ENCODE assay signal across 22 cellular contexts in genomic region chr20:366719-367485, GRCh38. TPM values are rescaled to one million over a fixed set of nuclear protein-coding genes. Genes with fewer than 3 reads are reported as not detected.
A peak's percentile ranks its signal among the peaks of the same experiment; 100 is the strongest.
DNase-seq lines count a peak whose midpoint lies in the region; ATAC-seq and TF ChIP-seq lines count a peak whose summit lies in the region.
"Had no signal": no experiment of that assay in that cellular context is flagged by ENCODE, and none has a peak within 500 bp of the region (broad histone marks: within the 10 kb centered on the region; RNA-seq: fewer than 3 reads in every experiment).

No MANE protein-coding gene starts in this region.

- H3K27ac ChIP-seq in KOPT-K1 (ENCODE audit: low read depth, low read length, poor library complexity, severe bottlenecking) (peak overlapping the region; percentile 26), esophagus squamous epithelium (peak overlapping the region in 3 of 4 donors; percentile 23 to 68 (median 49))
- H3K27ac ChIP-seq: brain microvascular endothelial cell, colonic mucosa, Peyer's patch, vagina had no signal

- TF ChIP-seq POLR2A in esophagus squamous epithelium (IDR thresholded peaks at IDR 0.05), result no peak

- no peaks in the 10 kb centered on the region for H3K9me3 Mint-ChIP-seq in activated naive CD4-positive, alpha-beta T cell treated with anti-CD3 and anti-CD28 coated beads, Interleukin-2, amount 10 ng/mL, durations not matched to agents 7 days and 5 days
- no peaks in the 10 kb centered on the region for H3K9me3 Mint-ChIP-seq in activated naive CD4-positive, alpha-beta T cell treated with anti-CD3 and anti-CD28 coated beads for 36 hours
- H3K9me3 Mint-ChIP-seq in stimulated activated effector memory CD8-positive, alpha-beta T cell treated with anti-CD3 and anti-CD28 coated beads, Interleukin-12 subunit alpha, Interleukin-12 subunit beta, amount 100 ng/mL, for 72 hours, result no peaks in the 10 kb centered on the region
- no peaks in the 10 kb centered on the region for H3K9me3 Mint-ChIP-seq in osteocyte (ENCODE audit: unreplicated experiment)
- H3K9me3 Mint-ChIP-seq: activated naive CD8-positive, alpha-beta T cell treated with anti-CD3 and anti-CD28 coated beads for 36 hours; CD4-positive, alpha-beta memory T cell; naive B cell had no signal

- no peaks in the 10 kb centered on the region for H3K36me3 Mint-ChIP-seq in activated naive CD4-positive, alpha-beta T cell treated with anti-CD3 and anti-CD28 coated beads, Interleukin-2, amount 10 ng/mL, durations not matched to agents 7 days and 5 days
- no peaks in the 10 kb centered on the region for H3K36me3 Mint-ChIP-seq in activated naive CD4-positive, alpha-beta T cell treated with anti-CD3 and anti-CD28 coated beads for 36 hours (ENCODE audit: low read depth)
- no peaks in the 10 kb centered on the region for H3K36me3 Mint-ChIP-seq in stimulated activated effector memory CD8-positive, alpha-beta T cell treated with anti-CD3 and anti-CD28 coated beads, Interleukin-12 subunit alpha, Interleukin-12 subunit beta, amount 100 ng/mL, for 72 hours
- H3K36me3 Mint-ChIP-seq in osteocyte (ENCODE audit: unreplicated experiment), result no peaks in the 10 kb centered on the region
- H3K36me3 Mint-ChIP-seq: activated naive CD8-positive, alpha-beta T cell treated with anti-CD3 and anti-CD28 coated beads for 36 hours; CD4-positive, alpha-beta memory T cell; naive B cell had no signal

- POLR2A ChIA-PET in HEK293T (lab: Yijun Ruan, JAX), result no interaction called here

- CTCF ChIA-PET in activated naive CD4-positive, alpha-beta T cell treated with anti-CD3 and anti-CD28 coated beads, Interleukin-2, amount 10 ng/mL, durations not matched to agents 7 days and 5 days (lab: Charles Lee), result interaction anchor here (0.8 to 1.9 kb wide), 5 partner anchors 13 to 279 kb away, joined by 3 to 11 read pairs (median 3); no protein-coding TSS in a partner anchor
- CTCF ChIA-PET in activated naive CD4-positive, alpha-beta T cell treated with anti-CD3 and anti-CD28 coated beads for 36 hours (lab: Charles Lee), result interaction anchor here (1.9 kb wide), 1 partner anchor 13 kb away, joined by 6 read pairs; no protein-coding TSS in a partner anchor
- CTCF ChIA-PET in HEK293T (lab: Yijun Ruan, JAX), result interaction anchor here (1.3 kb wide), 1 partner anchor 8 kb away, joined by 4 read pairs; no protein-coding TSS in a partner anchor

- DNase-seq in activated naive CD4-positive, alpha-beta T cell treated with anti-CD3 and anti-CD28 coated beads, Interleukin-2, amount 10 ng/mL, durations not matched to agents 7 days and 5 days, result no peak
- DNase-seq in activated naive CD4-positive, alpha-beta T cell treated with anti-CD3 and anti-CD28 coated beads for 36 hours, result no peak
- no peak for DNase-seq in esophagus squamous epithelium (lab: John Stamatoyannopoulos, UW)
- DNase-seq in stimulated activated effector memory CD8-positive, alpha-beta T cell treated with anti-CD3 and anti-CD28 coated beads, Interleukin-12 subunit alpha, Interleukin-12 subunit beta, amount 100 ng/mL, for 72 hours (ENCODE audit: low spot score in 2 of 2), result no peak
- DNase-seq in osteocyte (ENCODE audit: extremely low spot score, unreplicated experiment), result no peak
- DNase-seq in HEK293T (ENCODE audit: extremely low spot score), result no peak
- no peak for DNase-seq in NOMO-1 (lab: John Stamatoyannopoulos, UW; ENCODE audit: unreplicated experiment in 2 of 2)
- DNase-seq: activated CD4-positive, alpha-beta T cell treated with anti-CD3 and anti-CD28 coated beads, Interleukin-2, amount 50 U/mL, for 4 hours; activated naive CD8-positive, alpha-beta T cell treated with anti-CD3 and anti-CD28 coated beads for 36 hours; brain microvascular endothelial cell; colonic mucosa; DMS79; hippocampal formation; naive B cell; NCI-H187; Peyer's patch; SK-N-SH; stimulated activated CD4-positive, alpha-beta T cell treated with anti-CD3 and anti-CD28 coated beads, Interleukin-1b, Interleukin-23, amount 100 ng/mL, for 48 hours had no signal

- 65 to 75% methylated on average over 8 to 12 of the region's 13 CpGs for WGBS in esophagus squamous epithelium, 2 donors

- H3K27me3 Mint-ChIP-seq in activated naive CD4-positive, alpha-beta T cell treated with anti-CD3 and anti-CD28 coated beads, Interleukin-2, amount 10 ng/mL, durations not matched to agents 7 days and 5 days, result no peaks in the 10 kb centered on the region
- no peaks in the 10 kb centered on the region for H3K27me3 Mint-ChIP-seq in activated naive CD4-positive, alpha-beta T cell treated with anti-CD3 and anti-CD28 coated beads for 36 hours (ENCODE audit: low read depth)
- H3K27me3 Mint-ChIP-seq in osteocyte (ENCODE audit: unreplicated experiment), result no peaks in the 10 kb centered on the region
- H3K27me3 Mint-ChIP-seq: activated naive CD8-positive, alpha-beta T cell treated with anti-CD3 and anti-CD28 coated beads for 36 hours; CD4-positive, alpha-beta memory T cell had no signal

- no peaks in the 10 kb centered on the region for H3K27me3 ChIP-seq in esophagus squamous epithelium
- H3K27me3 ChIP-seq: brain microvascular endothelial cell, colonic mucosa, Peyer's patch, vagina had no signal

- no peaks in the 10 kb centered on the region for H3K36me3 ChIP-seq in KOPT-K1 (ENCODE audit: insufficient read depth, low read length)
- H3K36me3 ChIP-seq in esophagus squamous epithelium, result no peaks in the 10 kb centered on the region
- H3K36me3 ChIP-seq: brain microvascular endothelial cell, colonic mucosa, HAP-1, Peyer's patch, vagina had no signal

- peaks cover 56% of the 10 kb centered on the region for H3K4me1 Mint-ChIP-seq in activated naive CD4-positive, alpha-beta T cell treated with anti-CD3 and anti-CD28 coated beads, Interleukin-2, amount 10 ng/mL, durations not matched to agents 7 days and 5 days
- H3K4me1 Mint-ChIP-seq in activated naive CD4-positive, alpha-beta T cell treated with anti-CD3 and anti-CD28 coated beads for 36 hours (ENCODE audit: low read depth), result peaks cover 42% of the 10 kb centered on the region
- H3K4me1 Mint-ChIP-seq in stimulated activated effector memory CD8-positive, alpha-beta T cell treated with anti-CD3 and anti-CD28 coated beads, Interleukin-12 subunit alpha, Interleukin-12 subunit beta, amount 100 ng/mL, for 72 hours, result peaks cover 18% of the 10 kb centered on the region
- H3K4me1 Mint-ChIP-seq in osteocyte (ENCODE audit: unreplicated experiment), result peaks cover 14% of the 10 kb centered on the region

- no peak for TF ChIP-seq CTCF in esophagus squamous epithelium (IDR thresholded peaks at IDR 0.05)
- TF ChIP-seq CTCF in osteocyte (IDR thresholded peaks at IDR 0.05), result no peak

- H3K4me1 ChIP-seq in esophagus squamous epithelium, result peaks cover 6 to 67% (median 24%) of the 10 kb centered on the region in 3 donors

- peak overlapping the region; percentile 92 for H3K27ac Mint-ChIP-seq in activated naive CD4-positive, alpha-beta T cell treated with anti-CD3 and anti-CD28 coated beads, Interleukin-2, amount 10 ng/mL, durations not matched to agents 7 days and 5 days
- no peak overlapping the region for H3K27ac Mint-ChIP-seq in activated naive CD4-positive, alpha-beta T cell treated with anti-CD3 and anti-CD28 coated beads for 36 hours
- H3K27ac Mint-ChIP-seq in stimulated activated effector memory CD8-positive, alpha-beta T cell treated with anti-CD3 and anti-CD28 coated beads, Interleukin-12 subunit alpha, Interleukin-12 subunit beta, amount 100 ng/mL, for 72 hours, result peak overlapping the region; percentile 63
- no peak overlapping the region for H3K27ac Mint-ChIP-seq in osteocyte (ENCODE audit: unreplicated experiment)
- H3K27ac Mint-ChIP-seq: activated naive CD8-positive, alpha-beta T cell treated with anti-CD3 and anti-CD28 coated beads for 36 hours had no signal

- H3K9me3 ChIP-seq in KOPT-K1 (ENCODE audit: insufficient read depth, low read length, poor library complexity, severe bottlenecking) (no peaks in the 10 kb centered on the region), esophagus squamous epithelium (no peaks in the 10 kb centered on the region)
- H3K9me3 ChIP-seq: colonic mucosa, HAP-1, Peyer's patch, SK-N-SH, vagina had no signal

- ATAC-seq in stimulated activated effector memory CD8-positive, alpha-beta T cell treated with anti-CD3 and anti-CD28 coated beads, Interleukin-12 subunit alpha, Interleukin-12 subunit beta, amount 100 ng/mL, for 72 hours, result no peak

- intact Hi-C loops in activated naive CD4-positive, alpha-beta T cell treated with anti-CD3 and anti-CD28 coated beads for 36 hours (cut with micrococcal nuclease), result loop anchor here (2.0 kb wide), 1 partner anchor 14 kb away; the partner anchor contains the start of gene TRIB3
- intact Hi-C loops in esophagus squamous epithelium (cut with DNase I), result no loop called here

- peak overlapping the region; percentile 21 for H3K4me3 Mint-ChIP-seq in activated naive CD4-positive, alpha-beta T cell treated with anti-CD3 and anti-CD28 coated beads, Interleukin-2, amount 10 ng/mL, durations not matched to agents 7 days and 5 days
- H3K4me3 Mint-ChIP-seq in activated naive CD4-positive, alpha-beta T cell treated with anti-CD3 and anti-CD28 coated beads for 36 hours, result no peak overlapping the region
- no peak overlapping the region for H3K4me3 Mint-ChIP-seq in stimulated activated effector memory CD8-positive, alpha-beta T cell treated with anti-CD3 and anti-CD28 coated beads, Interleukin-12 subunit alpha, Interleukin-12 subunit beta, amount 100 ng/mL, for 72 hours
- no peak overlapping the region for H3K4me3 Mint-ChIP-seq in osteocyte (ENCODE audit: unreplicated experiment)
- H3K4me3 Mint-ChIP-seq: activated naive CD8-positive, alpha-beta T cell treated with anti-CD3 and anti-CD28 coated beads for 36 hours had no signal

- no peak overlapping the region for H3K4me3 ChIP-seq in esophagus squamous epithelium
- H3K4me3 ChIP-seq: colonic mucosa, HAP-1, Peyer's patch, vagina had no signal

TF ChIP-seq in HEK293T, 16 proteins besides CTCF, POLR2A, EP300 and RAD21:
- TF ChIP-seq SUZ12 (IDR thresholded peaks at IDR 0.05), result no peak

RNA-seq across cellular contexts. Expression of gene TRIB3, which starts 13.7 kb away (rescaled TPM):
- total RNA-seq in activated naive CD4-positive, alpha-beta T cell treated with anti-CD3 and anti-CD28 coated beads for 36 hours, result 10 to 100 TPM; 47.4 to 49.2 TPM
- total RNA-seq in esophagus squamous epithelium (10 to 100 TPM in 3 of 4 donors, 1 to 10 TPM in 1; 6.5 to 22.0 (median 11.9) TPM), osteocyte (49.1 and 62.6 TPM in 2 replicates)

RNA-seq across cellular contexts. Expression of gene NRSN2, which starts 20.0 kb away (rescaled TPM):
- total RNA-seq in activated naive CD4-positive, alpha-beta T cell treated with anti-CD3 and anti-CD28 coated beads for 36 hours, result 1 to 10 TPM; 3.9 to 4.2 TPM
- total RNA-seq in esophagus squamous epithelium (10 to 100 TPM in 1 of 4 donors, 1 to 10 TPM in 3; 3.7 to 13.8 (median 7.2) TPM), osteocyte (47.3 and 57.7 TPM in 2 replicates)

RNA-seq across cellular contexts. Expression of gene RBCK1, which starts 41.2 kb away (rescaled TPM):
- 100 to 1,000 TPM; 150 to 160 TPM for total RNA-seq in activated naive CD4-positive, alpha-beta T cell treated with anti-CD3 and anti-CD28 coated beads for 36 hours
- 10 to 100 TPM; 46.9 to 79.8 (median 63.2) TPM for total RNA-seq in esophagus squamous epithelium
- 103 and 119 TPM in 2 replicates for total RNA-seq in osteocyte

RNA-seq across cellular contexts. Expression of gene SOX12, which starts 41.5 kb away (rescaled TPM):
- total RNA-seq in activated naive CD4-positive, alpha-beta T cell treated with anti-CD3 and anti-CD28 coated beads for 36 hours, result 1 to 10 TPM; 6.0 to 6.4 TPM
- total RNA-seq in esophagus squamous epithelium (1 to 10 TPM; 2.1 to 3.8 (median 3.3) TPM), osteocyte (30.8 and 31.7 TPM in 2 replicates)

Comparison
In these comparisons a context has a peak if more than half of its experiments do, and no peak if none do; other contexts are left out.
1. H3K27ac Mint-ChIP-seq: peak in activated naive CD4-positive, alpha-beta T cell treated with anti-CD3 and anti-CD28 coated beads, Interleukin-2, amount 10 ng/mL, durations not matched to agents 7 days and 5 days (single experiment) and stimulated activated effector memory CD8-positive, alpha-beta T cell treated with anti-CD3 and anti-CD28 coated beads, Interleukin-12 subunit alpha, Interleukin-12 subunit beta, amount 100 ng/mL, for 72 hours (single experiment); none in activated naive CD4-positive, alpha-beta T cell treated with anti-CD3 and anti-CD28 coated beads for 36 hours (single experiment) and osteocyte (single experiment).